In the genomic region with DNA sequence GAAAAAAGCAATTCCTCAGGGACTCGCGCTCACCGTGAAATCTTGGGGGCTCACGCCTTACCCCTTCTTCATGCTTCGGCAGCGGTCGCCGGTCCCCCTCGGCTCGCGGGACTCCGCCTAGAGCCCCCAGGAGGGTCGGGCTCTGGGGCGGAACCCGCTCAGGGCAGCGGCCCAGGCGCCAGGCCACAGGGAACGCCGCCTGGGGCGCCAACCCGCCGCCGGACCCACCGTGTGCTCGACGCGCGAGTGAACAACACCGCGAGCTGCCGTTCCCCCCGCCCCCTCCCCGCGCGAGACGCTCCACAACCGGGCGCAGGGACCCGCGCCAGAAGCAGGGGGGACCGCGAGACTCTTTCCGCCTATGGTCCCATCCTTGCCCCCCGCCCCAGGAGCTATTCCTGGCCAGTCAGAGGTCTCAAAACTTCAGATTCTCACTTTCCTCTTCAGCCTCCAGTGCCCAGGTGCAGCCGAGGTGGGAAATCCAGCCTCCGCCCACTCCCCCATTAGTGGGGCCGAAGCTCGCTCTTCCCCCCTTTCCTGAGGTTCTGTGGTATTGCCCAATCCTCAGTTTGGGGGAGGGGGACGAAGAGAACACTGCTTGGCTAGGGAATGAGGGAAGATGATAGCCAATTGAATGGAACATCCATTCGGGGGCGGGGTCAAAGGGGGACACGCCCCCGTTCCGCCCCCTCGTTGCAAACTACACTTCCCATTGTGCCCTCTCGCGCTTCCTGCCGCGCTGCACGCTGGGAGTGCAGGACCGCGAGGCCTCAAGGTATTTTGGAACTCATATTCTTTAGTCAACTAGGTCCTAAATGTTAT, we compare ENCODE assay signal across 1 cellular context.
A peak's percentile ranks its signal among the peaks of the same experiment; 100 is the strongest.
TF ChIP-seq lines count a peak whose summit lies in the region.

A gene (minus strand): TSS at position 265 of the 822 bp plus-strand sequence. CDS start 52,069 bp downstream, outside the sequence.

TF ChIP-seq in K562, 482 proteins besides CTCF, POLR2A, EP300 and RAD21 (continued from another document and continues in another):
- TF ChIP-seq, protein P1, sequence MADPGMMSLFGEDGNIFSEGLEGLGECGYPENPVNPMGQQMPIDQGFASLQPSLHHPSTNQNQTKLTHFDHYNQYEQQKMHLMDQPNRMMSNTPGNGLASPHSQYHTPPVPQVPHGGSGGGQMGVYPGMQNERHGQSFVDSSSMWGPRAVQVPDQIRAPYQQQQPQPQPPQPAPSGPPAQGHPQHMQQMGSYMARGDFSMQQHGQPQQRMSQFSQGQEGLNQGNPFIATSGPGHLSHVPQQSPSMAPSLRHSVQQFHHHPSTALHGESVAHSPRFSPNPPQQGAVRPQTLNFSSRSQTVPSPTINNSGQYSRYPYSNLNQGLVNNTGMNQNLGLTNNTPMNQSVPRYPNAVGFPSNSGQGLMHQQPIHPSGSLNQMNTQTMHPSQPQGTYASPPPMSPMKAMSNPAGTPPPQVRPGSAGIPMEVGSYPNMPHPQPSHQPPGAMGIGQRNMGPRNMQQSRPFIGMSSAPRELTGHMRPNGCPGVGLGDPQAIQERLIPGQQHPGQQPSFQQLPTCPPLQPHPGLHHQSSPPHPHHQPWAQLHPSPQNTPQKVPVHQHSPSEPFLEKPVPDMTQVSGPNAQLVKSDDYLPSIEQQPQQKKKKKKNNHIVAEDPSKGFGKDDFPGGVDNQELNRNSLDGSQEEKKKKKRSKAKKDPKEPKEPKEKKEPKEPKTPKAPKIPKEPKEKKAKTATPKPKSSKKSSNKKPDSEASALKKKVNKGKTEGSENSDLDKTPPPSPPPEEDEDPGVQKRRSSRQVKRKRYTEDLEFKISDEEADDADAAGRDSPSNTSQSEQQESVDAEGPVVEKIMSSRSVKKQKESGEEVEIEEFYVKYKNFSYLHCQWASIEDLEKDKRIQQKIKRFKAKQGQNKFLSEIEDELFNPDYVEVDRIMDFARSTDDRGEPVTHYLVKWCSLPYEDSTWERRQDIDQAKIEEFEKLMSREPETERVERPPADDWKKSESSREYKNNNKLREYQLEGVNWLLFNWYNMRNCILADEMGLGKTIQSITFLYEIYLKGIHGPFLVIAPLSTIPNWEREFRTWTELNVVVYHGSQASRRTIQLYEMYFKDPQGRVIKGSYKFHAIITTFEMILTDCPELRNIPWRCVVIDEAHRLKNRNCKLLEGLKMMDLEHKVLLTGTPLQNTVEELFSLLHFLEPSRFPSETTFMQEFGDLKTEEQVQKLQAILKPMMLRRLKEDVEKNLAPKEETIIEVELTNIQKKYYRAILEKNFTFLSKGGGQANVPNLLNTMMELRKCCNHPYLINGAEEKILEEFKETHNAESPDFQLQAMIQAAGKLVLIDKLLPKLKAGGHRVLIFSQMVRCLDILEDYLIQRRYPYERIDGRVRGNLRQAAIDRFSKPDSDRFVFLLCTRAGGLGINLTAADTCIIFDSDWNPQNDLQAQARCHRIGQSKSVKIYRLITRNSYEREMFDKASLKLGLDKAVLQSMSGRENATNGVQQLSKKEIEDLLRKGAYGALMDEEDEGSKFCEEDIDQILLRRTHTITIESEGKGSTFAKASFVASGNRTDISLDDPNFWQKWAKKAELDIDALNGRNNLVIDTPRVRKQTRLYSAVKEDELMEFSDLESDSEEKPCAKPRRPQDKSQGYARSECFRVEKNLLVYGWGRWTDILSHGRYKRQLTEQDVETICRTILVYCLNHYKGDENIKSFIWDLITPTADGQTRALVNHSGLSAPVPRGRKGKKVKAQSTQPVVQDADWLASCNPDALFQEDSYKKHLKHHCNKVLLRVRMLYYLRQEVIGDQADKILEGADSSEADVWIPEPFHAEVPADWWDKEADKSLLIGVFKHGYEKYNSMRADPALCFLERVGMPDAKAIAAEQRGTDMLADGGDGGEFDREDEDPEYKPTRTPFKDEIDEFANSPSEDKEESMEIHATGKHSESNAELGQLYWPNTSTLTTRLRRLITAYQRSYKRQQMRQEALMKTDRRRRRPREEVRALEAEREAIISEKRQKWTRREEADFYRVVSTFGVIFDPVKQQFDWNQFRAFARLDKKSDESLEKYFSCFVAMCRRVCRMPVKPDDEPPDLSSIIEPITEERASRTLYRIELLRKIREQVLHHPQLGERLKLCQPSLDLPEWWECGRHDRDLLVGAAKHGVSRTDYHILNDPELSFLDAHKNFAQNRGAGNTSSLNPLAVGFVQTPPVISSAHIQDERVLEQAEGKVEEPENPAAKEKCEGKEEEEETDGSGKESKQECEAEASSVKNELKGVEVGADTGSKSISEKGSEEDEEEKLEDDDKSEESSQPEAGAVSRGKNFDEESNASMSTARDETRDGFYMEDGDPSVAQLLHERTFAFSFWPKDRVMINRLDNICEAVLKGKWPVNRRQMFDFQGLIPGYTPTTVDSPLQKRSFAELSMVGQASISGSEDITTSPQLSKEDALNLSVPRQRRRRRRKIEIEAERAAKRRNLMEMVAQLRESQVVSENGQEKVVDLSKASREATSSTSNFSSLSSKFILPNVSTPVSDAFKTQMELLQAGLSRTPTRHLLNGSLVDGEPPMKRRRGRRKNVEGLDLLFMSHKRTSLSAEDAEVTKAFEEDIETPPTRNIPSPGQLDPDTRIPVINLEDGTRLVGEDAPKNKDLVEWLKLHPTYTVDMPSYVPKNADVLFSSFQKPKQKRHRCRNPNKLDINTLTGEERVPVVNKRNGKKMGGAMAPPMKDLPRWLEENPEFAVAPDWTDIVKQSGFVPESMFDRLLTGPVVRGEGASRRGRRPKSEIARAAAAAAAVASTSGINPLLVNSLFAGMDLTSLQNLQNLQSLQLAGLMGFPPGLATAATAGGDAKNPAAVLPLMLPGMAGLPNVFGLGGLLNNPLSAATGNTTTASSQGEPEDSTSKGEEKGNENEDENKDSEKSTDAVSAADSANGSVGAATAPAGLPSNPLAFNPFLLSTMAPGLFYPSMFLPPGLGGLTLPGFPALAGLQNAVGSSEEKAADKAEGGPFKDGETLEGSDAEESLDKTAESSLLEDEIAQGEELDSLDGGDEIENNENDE (IDR thresholded peaks at IDR 0.05; ENCODE audit: low read depth, low read length) = no peak
- TF ChIP-seq RUNX1 (IDR thresholded peaks at IDR 0.05; ENCODE audit: low read depth) (no peak), KDM2B (CRISPR knock-in tag; IDR thresholded peaks at IDR 0.05) (0 out of 2 replicates have a peak, but pooled peaks have one; percentile 20), PTBP1 (IDR thresholded peaks at IDR 0.05; ENCODE audit: low read depth, low read length) (no peak), ZNF311 (CRISPR knock-in tag; IDR thresholded peaks at IDR 0.05) (no peak), HCFC1 (IDR thresholded peaks at IDR 0.05; ENCODE audit: low read depth, low read length) (peak; percentile 97), NCOA2 (IDR thresholded peaks at IDR 0.05; ENCODE audit: partially characterized antibody in 2 of 2) (no peak), CREB1 (IDR thresholded peaks at IDR 0.05) (peak; percentile 52), CREB1 (CRISPR knock-in tag; IDR thresholded peaks at IDR 0.05) (no peak; the same call in 1 of the 2 replicates), ZNF175 (CRISPR knock-in tag; IDR thresholded peaks at IDR 0.05; ENCODE audit: low read depth) (peak; percentile 87), TGIF2 (CRISPR knock-in tag; IDR thresholded peaks at IDR 0.05) (no peak), TSC22D4 (tag; IDR thresholded peaks at IDR 0.05) (no peak), ZNF124 (CRISPR knock-in tag; IDR thresholded peaks at IDR 0.05) (no peak), CBFA2T3 (IDR thresholded peaks at IDR 0.05) (no peak), HDAC1 (IDR thresholded peaks at IDR 0.05) (peak in 1 of 2 experiments; percentile 62; a peak in 1 of 4 replicates), RFX5 (IDR thresholded peaks at IDR 0.05; ENCODE audit: low read depth, low read length) (no peak), ZNF282 (CRISPR knock-in tag; IDR thresholded peaks at IDR 0.05) (no peak), CHD4 (IDR thresholded peaks at IDR 0.05; ENCODE audit: insufficient read depth, insufficient replicate concordance, low read depth, low read length, poor library complexity, severe bottlenecking) (no peak), ZFX (CRISPR knock-in tag; IDR thresholded peaks at IDR 0.05) (peak; percentile 70), ZBTB8A (IDR thresholded peaks at IDR 0.05; ENCODE audit: partially characterized antibody) (no peak), SMARCE1 (IDR thresholded peaks at IDR 0.05) (no peak), SRF (CRISPR knock-in tag; IDR thresholded peaks at IDR 0.05) (no peak), ZFP36 (IDR thresholded peaks at IDR 0.05; ENCODE audit: low read depth, low read length, partially characterized antibody) (no peak), GTF2F1 (IDR thresholded peaks at IDR 0.05; ENCODE audit: low read depth, low read length) (no peak), MEF2D (tag; conservative IDR thresholded peaks at IDR 0.05; ENCODE audit: low read depth) (no peak), KLF10 (CRISPR knock-in tag; IDR thresholded peaks at IDR 0.05) (no peak), CBFB (CRISPR knock-in tag; IDR thresholded peaks at IDR 0.05) (no peak), PYGO2 (tag; IDR thresholded peaks at IDR 0.05) (no peak), BCOR (IDR thresholded peaks at IDR 0.05) (0 out of 2 replicates have a peak, but pooled peaks have one; percentile 9), ZNF79 (CRISPR knock-in tag; IDR thresholded peaks at IDR 0.05; ENCODE audit: low read depth) (no peak), FOXP1 (CRISPR knock-in tag; IDR thresholded peaks at IDR 0.05) (no peak), ESRRA (IDR thresholded peaks at IDR 0.05; ENCODE audit: borderline replicate concordance, low read depth) (no peak), CBFA2T2 (conservative IDR thresholded peaks at IDR 0.05) (no peak), MTA1 (IDR thresholded peaks at IDR 0.05; ENCODE audit: borderline replicate concordance) (peak; percentile 52; the same call in 1 of the 2 replicates), SAP30 (IDR thresholded peaks at IDR 0.05; ENCODE audit: borderline replicate concordance, insufficient read depth, low read depth, low read length, poor library complexity, severe bottlenecking) (no peak), MAZ (CRISPR knock-in tag; conservative IDR thresholded peaks at IDR 0.05 in 1 of 2, IDR thresholded peaks at IDR 0.05 in 1 of 2) (peak; percentile 66 to 71)
- TF ChIP-seq, protein P2, sequence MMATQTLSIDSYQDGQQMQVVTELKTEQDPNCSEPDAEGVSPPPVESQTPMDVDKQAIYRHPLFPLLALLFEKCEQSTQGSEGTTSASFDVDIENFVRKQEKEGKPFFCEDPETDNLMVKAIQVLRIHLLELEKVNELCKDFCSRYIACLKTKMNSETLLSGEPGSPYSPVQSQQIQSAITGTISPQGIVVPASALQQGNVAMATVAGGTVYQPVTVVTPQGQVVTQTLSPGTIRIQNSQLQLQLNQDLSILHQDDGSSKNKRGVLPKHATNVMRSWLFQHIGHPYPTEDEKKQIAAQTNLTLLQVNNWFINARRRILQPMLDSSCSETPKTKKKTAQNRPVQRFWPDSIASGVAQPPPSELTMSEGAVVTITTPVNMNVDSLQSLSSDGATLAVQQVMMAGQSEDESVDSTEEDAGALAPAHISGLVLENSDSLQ (IDR thresholded peaks at IDR 0.05) = no peak
- TF ChIP-seq, protein P3, sequence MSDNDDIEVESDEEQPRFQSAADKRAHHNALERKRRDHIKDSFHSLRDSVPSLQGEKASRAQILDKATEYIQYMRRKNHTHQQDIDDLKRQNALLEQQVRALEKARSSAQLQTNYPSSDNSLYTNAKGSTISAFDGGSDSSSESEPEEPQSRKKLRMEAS (CRISPR knock-in tag; IDR thresholded peaks at IDR 0.05) = peak; percentile 50
- TF ChIP-seq, protein P4, sequence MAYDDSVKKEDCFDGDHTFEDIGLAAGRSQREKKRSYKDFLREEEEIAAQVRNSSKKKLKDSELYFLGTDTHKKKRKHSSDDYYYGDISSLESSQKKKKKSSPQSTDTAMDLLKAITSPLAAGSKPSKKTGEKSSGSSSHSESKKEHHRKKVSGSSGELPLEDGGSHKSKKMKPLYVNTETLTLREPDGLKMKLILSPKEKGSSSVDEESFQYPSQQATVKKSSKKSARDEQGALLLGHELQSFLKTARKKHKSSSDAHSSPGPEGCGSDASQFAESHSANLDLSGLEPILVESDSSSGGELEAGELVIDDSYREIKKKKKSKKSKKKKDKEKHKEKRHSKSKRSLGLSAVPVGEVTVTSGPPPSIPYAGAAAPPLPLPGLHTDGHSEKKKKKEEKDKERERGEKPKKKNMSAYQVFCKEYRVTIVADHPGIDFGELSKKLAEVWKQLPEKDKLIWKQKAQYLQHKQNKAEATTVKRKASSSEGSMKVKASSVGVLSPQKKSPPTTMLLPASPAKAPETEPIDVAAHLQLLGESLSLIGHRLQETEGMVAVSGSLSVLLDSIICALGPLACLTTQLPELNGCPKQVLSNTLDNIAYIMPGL (CRISPR knock-in tag; IDR thresholded peaks at IDR 0.05) = 0 out of 2 replicates have a peak, but pooled peaks have one; percentile 44
- TF ChIP-seq, protein P5, sequence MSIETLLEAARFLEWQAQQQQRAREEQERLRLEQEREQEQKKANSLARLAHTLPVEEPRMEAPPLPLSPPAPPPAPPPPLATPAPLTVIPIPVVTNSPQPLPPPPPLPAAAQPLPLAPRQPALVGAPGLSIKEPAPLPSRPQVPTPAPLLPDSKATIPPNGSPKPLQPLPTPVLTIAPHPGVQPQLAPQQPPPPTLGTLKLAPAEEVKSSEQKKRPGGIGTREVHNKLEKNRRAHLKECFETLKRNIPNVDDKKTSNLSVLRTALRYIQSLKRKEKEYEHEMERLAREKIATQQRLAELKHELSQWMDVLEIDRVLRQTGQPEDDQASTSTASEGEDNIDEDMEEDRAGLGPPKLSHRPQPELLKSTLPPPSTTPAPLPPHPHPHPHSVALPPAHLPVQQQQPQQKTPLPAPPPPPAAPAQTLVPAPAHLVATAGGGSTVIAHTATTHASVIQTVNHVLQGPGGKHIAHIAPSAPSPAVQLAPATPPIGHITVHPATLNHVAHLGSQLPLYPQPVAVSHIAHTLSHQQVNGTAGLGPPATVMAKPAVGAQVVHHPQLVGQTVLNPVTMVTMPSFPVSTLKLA (conservative IDR thresholded peaks at IDR 0.05) = peak; percentile 80 to 86
- TF ChIP-seq, protein P6, sequence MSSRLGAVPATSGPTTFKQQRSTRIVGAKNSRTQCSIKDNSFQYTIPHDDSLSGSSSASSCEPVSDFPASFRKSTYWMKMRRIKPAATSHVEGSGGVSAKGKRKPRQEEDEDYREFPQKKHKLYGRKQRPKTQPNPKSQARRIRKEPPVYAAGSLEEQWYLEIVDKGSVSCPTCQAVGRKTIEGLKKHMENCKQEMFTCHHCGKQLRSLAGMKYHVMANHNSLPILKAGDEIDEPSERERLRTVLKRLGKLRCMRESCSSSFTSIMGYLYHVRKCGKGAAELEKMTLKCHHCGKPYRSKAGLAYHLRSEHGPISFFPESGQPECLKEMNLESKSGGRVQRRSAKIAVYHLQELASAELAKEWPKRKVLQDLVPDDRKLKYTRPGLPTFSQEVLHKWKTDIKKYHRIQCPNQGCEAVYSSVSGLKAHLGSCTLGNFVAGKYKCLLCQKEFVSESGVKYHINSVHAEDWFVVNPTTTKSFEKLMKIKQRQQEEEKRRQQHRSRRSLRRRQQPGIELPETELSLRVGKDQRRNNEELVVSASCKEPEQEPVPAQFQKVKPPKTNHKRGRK (tag; IDR thresholded peaks at IDR 0.05) = no peak
- TF ChIP-seq, protein P7, sequence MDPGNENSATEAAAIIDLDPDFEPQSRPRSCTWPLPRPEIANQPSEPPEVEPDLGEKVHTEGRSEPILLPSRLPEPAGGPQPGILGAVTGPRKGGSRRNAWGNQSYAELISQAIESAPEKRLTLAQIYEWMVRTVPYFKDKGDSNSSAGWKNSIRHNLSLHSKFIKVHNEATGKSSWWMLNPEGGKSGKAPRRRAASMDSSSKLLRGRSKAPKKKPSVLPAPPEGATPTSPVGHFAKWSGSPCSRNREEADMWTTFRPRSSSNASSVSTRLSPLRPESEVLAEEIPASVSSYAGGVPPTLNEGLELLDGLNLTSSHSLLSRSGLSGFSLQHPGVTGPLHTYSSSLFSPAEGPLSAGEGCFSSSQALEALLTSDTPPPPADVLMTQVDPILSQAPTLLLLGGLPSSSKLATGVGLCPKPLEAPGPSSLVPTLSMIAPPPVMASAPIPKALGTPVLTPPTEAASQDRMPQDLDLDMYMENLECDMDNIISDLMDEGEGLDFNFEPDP (CRISPR knock-in tag; IDR thresholded peaks at IDR 0.05) = no peak
